ENCODE assay signal across 13 cellular contexts in genomic region chr6:159984268-159984786, GRCh38. TPM values are rescaled to one million over a fixed set of nuclear protein-coding genes. Genes with fewer than 3 reads are reported as not detected.
DNase-seq lines count a peak whose midpoint lies in the region; ATAC-seq and TF ChIP-seq lines count a peak whose summit lies in the region.
"Had no signal": no experiment of that assay in that cellular context is flagged by ENCODE, and none has a peak within 500 bp of the region (broad histone marks: within the 10 kb centered on the region; RNA-seq: fewer than 3 reads in every experiment).

No MANE protein-coding gene starts in this region.

- H3K27ac ChIP-seq in brain microvascular endothelial cell = peak overlapping the region; percentile 77
- H3K27ac ChIP-seq in coronary artery = peak overlapping the region in 1 of 2 donors; percentile 24
- H3K27ac ChIP-seq: SK-N-MC had no signal

- in situ Hi-C loops in brain microvascular endothelial cell (cut with HindIII; ENCODE audit: low pct_ligation_motif_present, low sequenced_read_pairs) = no loop called here

- peak; percentile 9 to 40 (median 23) for ATAC-seq in natural killer cell
- no peak for ATAC-seq in HG02623 (IDR thresholded peaks at IDR 0.05; ENCODE audit: unreplicated experiment)

- no peak for TF ChIP-seq POLR2A in NB4 (IDR thresholded peaks at IDR 0.05; ENCODE audit: extremely low read depth, insufficient read length)

- no peaks in the 10 kb centered on the region for H3K36me3 ChIP-seq in brain microvascular endothelial cell (replicated peaks)

- H3K9me3 Mint-ChIP-seq in natural killer cell = no peaks in the 10 kb centered on the region

- peak overlapping the region; percentile 94 to 99 for H3K27ac Mint-ChIP-seq in natural killer cell

- intact Hi-C loops in natural killer cell (cut with micrococcal nuclease) (no loop called here), posterior vena cava (cut with DNase I) (no loop called here)

- H3K27me3 ChIP-seq in brain microvascular endothelial cell (replicated peaks) = no peaks in the 10 kb centered on the region

- no peaks in the 10 kb centered on the region for H3K36me3 Mint-ChIP-seq in natural killer cell

- no peak overlapping the region for H3K4me3 ChIP-seq in NB4 (ENCODE audit: low read depth, low read length)
- H3K4me3 ChIP-seq in brain microvascular endothelial cell (ENCODE audit: low read depth, low read length) = no peak overlapping the region
- no peak overlapping the region for H3K4me3 ChIP-seq in coronary artery
- H3K4me3 ChIP-seq: SK-N-MC had no signal

- TF ChIP-seq CTCF in NB4 (IDR thresholded peaks at IDR 0.05; ENCODE audit: low read depth, low read length) (no peak), brain microvascular endothelial cell (IDR thresholded peaks at IDR 0.05; ENCODE audit: low read depth, low read length, missing control alignments) (no peak), natural killer cell (IDR thresholded peaks at IDR 0.05) (no peak), coronary artery (IDR thresholded peaks at IDR 0.05) (no peak)

- peak overlapping the region; percentile 94 for H3K4me3 Mint-ChIP-seq in natural killer cell

- H3K27me3 Mint-ChIP-seq in natural killer cell (ENCODE audit: low read depth in 2 of 2) = no peaks in the 10 kb centered on the region
- H3K27me3 Mint-ChIP-seq: activated naive CD4-positive, alpha-beta T cell treated with anti-CD3 and anti-CD28 coated beads, Interleukin-2, amount 50 U/mL, for 24 hours had no signal

- DNase-seq in EH (ENCODE audit: low read depth) (peak; percentile 85), NB4 (ENCODE audit: low read depth) (peak; percentile 43), brain microvascular endothelial cell (peak; percentile 98), natural killer cell (no peak), posterior vena cava (ENCODE audit: low spot score) (no peak), medulla oblongata (ENCODE audit: extremely low spot score) (no peak), coronary artery (ENCODE audit: low spot score) (no peak)
- DNase-seq: activated CD4-positive, alpha-beta T cell treated with anti-CD3 and anti-CD28 coated beads, Interleukin-2, amount 50 U/mL, for 4 hours; NCI-H2171 treated with DMSO at 0.1 percent for 48 hours; stimulated activated CD4-positive, alpha-beta T cell treated with anti-CD3 and anti-CD28 coated beads, Interleukin-1b, Interleukin-23, amount 100 ng/mL, for 48 hours had no signal

- peaks cover 93 to 94% of the 10 kb centered on the region in 2 donors for H3K4me1 Mint-ChIP-seq in natural killer cell

RNA-seq across cellular contexts. Expression of gene IGF2R, which starts 15.4 kb away (rescaled TPM):
- total RNA-seq in natural killer cell (100 to 1,000 TPM; 208 to 282 (median 253) TPM), posterior vena cava (10 to 100 TPM; 62.7 to 71.8 TPM)

Comparison
In these comparisons a context has a peak if more than half of its experiments do, and no peak if none do; other contexts are left out.
1. DNase-seq: peak in EH (single experiment), NB4 (single experiment) and brain microvascular endothelial cell (single experiment); none in natural killer cell (single experiment), posterior vena cava (single experiment), medulla oblongata (single experiment) and coronary artery (single experiment).